In genomic region chr12:109880049-109880931, GRCh38 we compare ENCODE assay signal across 8 cellular contexts. TPM values are rescaled to one million over a fixed set of nuclear protein-coding genes. Genes with fewer than 3 reads are reported as not detected.
DNase-seq lines count a peak whose midpoint lies in the region; ATAC-seq and TF ChIP-seq lines count a peak whose summit lies in the region.

Gene GLTP, minus strand, starts transcription at chr12:109880541. Its CDS starts 167 bp downstream, at chr12:109880374.

- peaks cover 47% of the 10 kb centered on the region for H3K4me1 Mint-ChIP-seq in activated CD4-positive, alpha-beta T cell treated with anti-CD3 and anti-CD28 coated beads, Interleukin-2, amount 10 ng/mL, durations not matched to agents 7 days and 5 days

- H3K27me3 Mint-ChIP-seq in activated CD4-positive, alpha-beta T cell treated with anti-CD3 and anti-CD28 coated beads, Interleukin-2, amount 10 ng/mL, durations not matched to agents 7 days and 5 days = peaks cover 11% of the 10 kb centered on the region

- H3K4me3 ChIP-seq in left lung = peak within 1 kb of the TSS; percentile 53 to 71

- H3K36me3 ChIP-seq in left lung = no peaks in the 10 kb centered on the region

- H3K27me3 ChIP-seq in left lung = no peaks in the 10 kb centered on the region

- no peaks in the 10 kb centered on the region for H3K9me3 ChIP-seq in left lung

- H3K36me3 Mint-ChIP-seq in activated CD4-positive, alpha-beta T cell treated with anti-CD3 and anti-CD28 coated beads, Interleukin-2, amount 10 ng/mL, durations not matched to agents 7 days and 5 days (ENCODE audit: low read depth) = no peaks in the 10 kb centered on the region

- peak within 1 kb of the TSS; percentile 41 to 82 for H3K27ac ChIP-seq in left lung

- peak; percentile 92 for ATAC-seq in GM19035 (IDR thresholded peaks at IDR 0.05; ENCODE audit: unreplicated experiment)
- ATAC-seq in HG03342 (IDR thresholded peaks at IDR 0.05; ENCODE audit: unreplicated experiment) = peak; percentile 90
- ATAC-seq in left lung = peak; percentile 98

- POLR2A ChIA-PET in activated CD4-positive, alpha-beta T cell treated with anti-CD3 and anti-CD28 coated beads, Interleukin-2, amount 10 ng/mL, durations not matched to agents 7 days and 5 days (lab: Charles Lee) = no interaction called here

- peaks cover 7 to 48% of the 10 kb centered on the region in 2 donors for H3K4me1 ChIP-seq in left lung

- CTCF ChIA-PET in activated CD4-positive, alpha-beta T cell treated with anti-CD3 and anti-CD28 coated beads, Interleukin-2, amount 10 ng/mL, durations not matched to agents 7 days and 5 days (lab: Charles Lee) = interaction anchor here (0.8 to 1.2 kb wide), 2 partner anchors 10 to 15 kb away, joined by 3 to 4 read pairs; no protein-coding TSS in a partner anchor

- H3K27ac Mint-ChIP-seq in activated CD4-positive, alpha-beta T cell treated with anti-CD3 and anti-CD28 coated beads, Interleukin-2, amount 10 ng/mL, durations not matched to agents 7 days and 5 days = peak within 1 kb of the TSS; percentile 89

- TF ChIP-seq CTCF in left lung (IDR thresholded peaks at IDR 0.05) = peak; percentile 38 to 67

- intact Hi-C loops in left lung (cut with DNase I) = loop anchor here in 1 of 2 donors (10.0 kb wide), 1 partner anchor 75 kb away; no protein-coding TSS in a partner anchor

- DNase-seq in AG20443 (ENCODE audit: low spot score) (peak; percentile 98), NCI-H510A (lab: John Stamatoyannopoulos, UW) (peak; percentile 86), dedifferentiated amniotic fluid mesenchymal stem cell (ENCODE audit: extremely low spot score) (peak; percentile 74), left lung (peak; percentile 84 to 97)
- DNase-seq in activated CD4-positive, alpha-beta T cell treated with anti-CD3 and anti-CD28 coated beads, Interleukin-2, amount 10 ng/mL, durations not matched to agents 7 days and 5 days = peak; percentile 86
- peak; percentile 80 to 91 for DNase-seq in stimulated activated CD4-positive, alpha-beta T cell treated with anti-CD3 and anti-CD28 coated beads, Interleukin-2, amount 100 ng/mL, for 48 hours

- peak within 1 kb of the TSS; percentile 86 for H3K4me3 Mint-ChIP-seq in activated CD4-positive, alpha-beta T cell treated with anti-CD3 and anti-CD28 coated beads, Interleukin-2, amount 10 ng/mL, durations not matched to agents 7 days and 5 days

- no peaks in the 10 kb centered on the region for H3K9me3 Mint-ChIP-seq in activated CD4-positive, alpha-beta T cell treated with anti-CD3 and anti-CD28 coated beads, Interleukin-2, amount 10 ng/mL, durations not matched to agents 7 days and 5 days

RNA-seq across cellular contexts. Expression of gene GLTP, which starts in this region (rescaled TPM):
- total RNA-seq in activated CD4-positive, alpha-beta T cell treated with anti-CD3 and anti-CD28 coated beads, Interleukin-2, amount 10 ng/mL, durations not matched to agents 7 days and 5 days = 10 to 100 TPM; 17.6 to 20.7 TPM
- total RNA-seq in left lung = 10 to 100 TPM; 37.1 to 43.3 TPM

Comparison
In these comparisons a context has a peak if more than half of its experiments do, and no peak if none do; other contexts are left out.
1. Peak in every context shown above with its lines: DNase-seq, ATAC-seq, H3K4me3 ChIP-seq and H3K27ac ChIP-seq.